Comparison of ENCODE assay signal across 6 cellular contexts in the genomic region with DNA sequence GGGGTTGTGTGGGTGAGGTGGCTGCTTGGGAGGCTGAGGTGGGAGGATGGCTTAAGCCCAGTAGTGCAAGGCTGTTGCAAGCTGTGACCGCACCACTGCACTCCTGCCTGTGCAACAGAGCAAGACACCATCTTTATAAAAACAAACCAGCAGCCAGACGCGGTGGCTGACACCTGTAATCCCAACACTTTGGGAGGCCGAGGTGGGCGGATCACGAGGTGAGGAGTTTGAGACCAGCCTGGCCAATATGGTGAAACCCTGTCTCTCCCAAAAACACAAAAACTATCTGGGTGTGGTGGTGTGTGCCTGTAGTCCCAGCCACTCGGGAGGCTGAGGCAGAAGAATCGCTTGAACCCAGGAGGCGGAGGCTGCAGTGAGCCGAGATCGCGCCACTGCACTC. TPM values are rescaled to one million over a fixed set of nuclear protein-coding genes. Genes with fewer than 3 reads are reported as not detected.
"Had no signal": no experiment of that assay in that cellular context is flagged by ENCODE, and none has a peak within 500 bp of the region (broad histone marks: within the 10 kb centered on the region; RNA-seq: fewer than 3 reads in every experiment).

No MANE protein-coding gene starts in this region.

RNA-seq across cellular contexts. Expression of gene PRND, which starts 14.8 kb away (rescaled TPM):
- total RNA-seq: subcutaneous adipose tissue, suprapubic skin, thoracic aorta, transverse colon, ureter, vagina had no signal
